ENCODE assay signal across 19 cellular contexts in genomic region chrX:56382278-56382677, GRCh38.
A peak's percentile ranks its signal among the peaks of the same experiment; 100 is the strongest.
DNase-seq lines count a peak whose midpoint lies in the region; ATAC-seq, FAIRE-seq and TF ChIP-seq lines count a peak whose summit lies in the region.
"Had no signal": no experiment of that assay in that cellular context is flagged by ENCODE, and none has a peak within 500 bp of the region (broad histone marks: within the 10 kb centered on the region; RNA-seq: fewer than 3 reads in every experiment).

No MANE protein-coding gene starts in this region.

- H3K36me3 Mint-ChIP-seq in activated T-cell treated with anti-CD3 and anti-CD28 coated beads, Interleukin-2, amount 50 U/mL, for 72 hours (ENCODE audit: insufficient read depth in 2 of 2), result peaks cover 0 to 6% of the 10 kb centered on the region in 2 donors
- peaks cover 4% of the 10 kb centered on the region for H3K36me3 Mint-ChIP-seq in activated CD4-positive, alpha-beta memory T cell treated with anti-CD3 and anti-CD28 coated beads for 36 hours
- H3K36me3 Mint-ChIP-seq: stimulated activated memory B cell treated with anti-CD40 and anti-IgM and Interleukin-4, amounts not matched to agents 10 μg/mL and 1 μg/mL and 100 μg/mL, for 72 hours had no signal

- H3K27me3 Mint-ChIP-seq in activated T-cell treated with anti-CD3 and anti-CD28 coated beads, Interleukin-2, amount 50 U/mL, for 72 hours (ENCODE audit: low read depth), result no peaks in the 10 kb centered on the region
- H3K27me3 Mint-ChIP-seq in activated CD4-positive, alpha-beta memory T cell treated with anti-CD3 and anti-CD28 coated beads for 36 hours, result no peaks in the 10 kb centered on the region
- H3K27me3 Mint-ChIP-seq: stimulated activated memory B cell treated with anti-CD40 and anti-IgM and Interleukin-4, amounts not matched to agents 10 μg/mL and 1 μg/mL and 100 μg/mL, for 72 hours had no signal

- FAIRE-seq in RCC 7860 (lab: Jason Lieb, UNC), result no peak

- POLR2A ChIA-PET in activated CD4-positive, alpha-beta memory T cell treated with anti-CD3 and anti-CD28 coated beads for 36 hours (lab: Charles Lee), result interaction anchor here (0.9 kb wide), 1 partner anchor 188 kb away, joined by 3 read pairs; no protein-coding TSS in a partner anchor

- peaks cover 44% of the 10 kb centered on the region for H3K4me1 Mint-ChIP-seq in activated T-cell treated with anti-CD3 and anti-CD28 coated beads, Interleukin-2, amount 50 U/mL, for 72 hours (ENCODE audit: low read depth)
- H3K4me1 Mint-ChIP-seq in activated CD4-positive, alpha-beta memory T cell treated with anti-CD3 and anti-CD28 coated beads for 36 hours (ENCODE audit: low read depth), result peaks cover 43% of the 10 kb centered on the region
- H3K4me1 Mint-ChIP-seq: stimulated activated memory B cell treated with anti-CD40 and anti-IgM and Interleukin-4, amounts not matched to agents 10 μg/mL and 1 μg/mL and 100 μg/mL, for 72 hours had no signal

- peak; percentile 99 for ATAC-seq in activated T-cell treated with anti-CD3 and anti-CD28 coated beads, Interleukin-2, amount 50 U/mL, for 72 hours (replicated peaks in 1 of 2)
- peak; percentile 63 for ATAC-seq in GM19463 (IDR thresholded peaks at IDR 0.05; ENCODE audit: unreplicated experiment)
- no peak for ATAC-seq in SK-N-SH treated with all-trans-retinoic acid at 6 μM for 48 hours
- ATAC-seq: body of pancreas; left ventricle myocardium superior; stimulated activated memory B cell treated with anti-CD40 and anti-IgM and Interleukin-4, amounts not matched to agents 10 μg/mL and 1 μg/mL and 100 μg/mL, for 72 hours had no signal

- H3K4me3 Mint-ChIP-seq in activated T-cell treated with anti-CD3 and anti-CD28 coated beads, Interleukin-2, amount 50 U/mL, for 72 hours, result peak overlapping the region; percentile 47 to 79
- H3K4me3 Mint-ChIP-seq in activated CD4-positive, alpha-beta memory T cell treated with anti-CD3 and anti-CD28 coated beads for 36 hours, result peak overlapping the region; percentile 24
- H3K4me3 Mint-ChIP-seq: HFFc6; stimulated activated memory B cell treated with anti-CD40 and anti-IgM and Interleukin-4, amounts not matched to agents 10 μg/mL and 1 μg/mL and 100 μg/mL, for 72 hours had no signal

- CTCF ChIA-PET in activated CD4-positive, alpha-beta memory T cell treated with anti-CD3 and anti-CD28 coated beads for 36 hours (lab: Charles Lee), result interaction anchor here (1.0 kb wide), 1 partner anchor 10 kb away, joined by 3 read pairs; no protein-coding TSS in a partner anchor

- intact Hi-C loops in activated CD4-positive, alpha-beta memory T cell treated with anti-CD3 and anti-CD28 coated beads for 36 hours (cut with micrococcal nuclease), result loop anchor here (2.0 to 10.0 kb wide), 5 partner anchors 13 to 345 kb away; partner anchors contain the start of gene NBDY

- H3K27ac Mint-ChIP-seq in activated T-cell treated with anti-CD3 and anti-CD28 coated beads, Interleukin-2, amount 50 U/mL, for 72 hours, result peak overlapping the region; percentile 87
- peak overlapping the region; percentile 86 for H3K27ac Mint-ChIP-seq in activated CD4-positive, alpha-beta memory T cell treated with anti-CD3 and anti-CD28 coated beads for 36 hours
- H3K27ac Mint-ChIP-seq: HFFc6; stimulated activated memory B cell treated with anti-CD40 and anti-IgM and Interleukin-4, amounts not matched to agents 10 μg/mL and 1 μg/mL and 100 μg/mL, for 72 hours had no signal

- H3K9me3 Mint-ChIP-seq in activated T-cell treated with anti-CD3 and anti-CD28 coated beads, Interleukin-2, amount 50 U/mL, for 72 hours, result peaks cover 0 to 1% of the 10 kb centered on the region in 2 donors
- no peaks in the 10 kb centered on the region for H3K9me3 Mint-ChIP-seq in activated CD4-positive, alpha-beta memory T cell treated with anti-CD3 and anti-CD28 coated beads for 36 hours
- H3K9me3 Mint-ChIP-seq: HFFc6; stimulated activated memory B cell treated with anti-CD40 and anti-IgM and Interleukin-4, amounts not matched to agents 10 μg/mL and 1 μg/mL and 100 μg/mL, for 72 hours had no signal

- peak; percentile 35 to 45 for DNase-seq in activated T-cell treated with anti-CD3 and anti-CD28 coated beads, Interleukin-2, amount 50 U/mL, for 72 hours
- no peak for DNase-seq in activated T-cell treated with anti-CD3 and anti-CD28 coated beads, Interleukin-2, amount 50 U/mL, for 1 hour
- peak; percentile 55 for DNase-seq in activated CD4-positive, alpha-beta memory T cell treated with anti-CD3 and anti-CD28 coated beads for 36 hours
- peak; percentile 5 for DNase-seq in dedifferentiated amniotic fluid mesenchymal stem cell (ENCODE audit: extremely low spot score)
- DNase-seq in RCC 7860 (ENCODE audit: low spot score), result no peak
- no peak for DNase-seq in activated effector memory CD4-positive, alpha-beta T cell treated with Interleukin-2 at 50 U/mL for 16 hours
- DNase-seq: ACHN, activated gamma-delta T cell treated with Interleukin-2 at 50 U/mL for 16 hours, body of pancreas, GDM1, HFFc6, Kasumi-1, left ventricle myocardium superior, NCI-H1105, NCI-H510A treated with DMSO at 0.1 percent for 48 hours, tibial artery had no signal

TF ChIP-seq in SK-N-SH treated with all-trans-retinoic acid at 6 μM for 48 hours, 23 proteins besides CTCF, POLR2A, EP300 and RAD21 (continues in another document):
- TF ChIP-seq TOX (CRISPR knock-in tag; IDR thresholded peaks at IDR 0.05; ENCODE audit: borderline replicate concordance), result no peak
- no peak for TF ChIP-seq ESRRG (CRISPR knock-in tag; IDR thresholded peaks at IDR 0.05)
- TF ChIP-seq SNAI2 (CRISPR knock-in tag; IDR thresholded peaks at IDR 0.05), result no peak
- TF ChIP-seq CREB5 (CRISPR knock-in tag; IDR thresholded peaks at IDR 0.05; ENCODE audit: low read depth), result no peak
- TF ChIP-seq OSR1 (CRISPR knock-in tag; IDR thresholded peaks at IDR 0.05), result no peak
- TF ChIP-seq PATZ1 (CRISPR knock-in tag; IDR thresholded peaks at IDR 0.05; ENCODE audit: borderline replicate concordance), result no peak
- TF ChIP-seq PPARA (CRISPR knock-in tag; IDR thresholded peaks at IDR 0.05; ENCODE audit: borderline replicate concordance), result no peak
- no peak for TF ChIP-seq ARNTL (CRISPR knock-in tag; IDR thresholded peaks at IDR 0.05; ENCODE audit: borderline replicate concordance, low read depth)
- no peak for TF ChIP-seq ZNF70 (CRISPR knock-in tag; IDR thresholded peaks at IDR 0.05)
- no peak for TF ChIP-seq ZFP3 (CRISPR knock-in tag; IDR thresholded peaks at IDR 0.05)
- no peak for TF ChIP-seq POU6F1 (CRISPR knock-in tag; IDR thresholded peaks at IDR 0.05; ENCODE audit: borderline replicate concordance, low read depth)
- no peak for TF ChIP-seq CSRNP3 (CRISPR knock-in tag; IDR thresholded peaks at IDR 0.05)
- no peak for TF ChIP-seq BACH2 (CRISPR knock-in tag; IDR thresholded peaks at IDR 0.05; ENCODE audit: borderline replicate concordance)
- TF ChIP-seq ZC3H10 (CRISPR knock-in tag; IDR thresholded peaks at IDR 0.05), result no peak
- no peak for TF ChIP-seq ZNF565 (CRISPR knock-in tag; conservative IDR thresholded peaks at IDR 0.05; ENCODE audit: low read depth)

Comparison
In these comparisons a context has a peak if more than half of its experiments do, and no peak if none do; other contexts are left out.
1. DNase-seq: peak in activated T-cell treated with anti-CD3 and anti-CD28 coated beads, Interleukin-2, amount 50 U/mL, for 72 hours (2 of 2), activated CD4-positive, alpha-beta memory T cell treated with anti-CD3 and anti-CD28 coated beads for 36 hours (single experiment) and dedifferentiated amniotic fluid mesenchymal stem cell (single experiment); none in activated T-cell treated with anti-CD3 and anti-CD28 coated beads, Interleukin-2, amount 50 U/mL, for 1 hour (single experiment), RCC 7860 (single experiment) and activated effector memory CD4-positive, alpha-beta T cell treated with Interleukin-2 at 50 U/mL for 16 hours (single experiment).